ENCODE assay signal across 1 cellular context in genomic region chr7:44215531-44215930, GRCh38.
TF ChIP-seq lines count a peak whose summit lies in the region.

No MANE protein-coding gene starts in this region.

TF ChIP-seq in WTC11, 78 proteins besides CTCF, POLR2A, EP300 and RAD21 (continued from another document):
- TF ChIP-seq, protein P1, sequence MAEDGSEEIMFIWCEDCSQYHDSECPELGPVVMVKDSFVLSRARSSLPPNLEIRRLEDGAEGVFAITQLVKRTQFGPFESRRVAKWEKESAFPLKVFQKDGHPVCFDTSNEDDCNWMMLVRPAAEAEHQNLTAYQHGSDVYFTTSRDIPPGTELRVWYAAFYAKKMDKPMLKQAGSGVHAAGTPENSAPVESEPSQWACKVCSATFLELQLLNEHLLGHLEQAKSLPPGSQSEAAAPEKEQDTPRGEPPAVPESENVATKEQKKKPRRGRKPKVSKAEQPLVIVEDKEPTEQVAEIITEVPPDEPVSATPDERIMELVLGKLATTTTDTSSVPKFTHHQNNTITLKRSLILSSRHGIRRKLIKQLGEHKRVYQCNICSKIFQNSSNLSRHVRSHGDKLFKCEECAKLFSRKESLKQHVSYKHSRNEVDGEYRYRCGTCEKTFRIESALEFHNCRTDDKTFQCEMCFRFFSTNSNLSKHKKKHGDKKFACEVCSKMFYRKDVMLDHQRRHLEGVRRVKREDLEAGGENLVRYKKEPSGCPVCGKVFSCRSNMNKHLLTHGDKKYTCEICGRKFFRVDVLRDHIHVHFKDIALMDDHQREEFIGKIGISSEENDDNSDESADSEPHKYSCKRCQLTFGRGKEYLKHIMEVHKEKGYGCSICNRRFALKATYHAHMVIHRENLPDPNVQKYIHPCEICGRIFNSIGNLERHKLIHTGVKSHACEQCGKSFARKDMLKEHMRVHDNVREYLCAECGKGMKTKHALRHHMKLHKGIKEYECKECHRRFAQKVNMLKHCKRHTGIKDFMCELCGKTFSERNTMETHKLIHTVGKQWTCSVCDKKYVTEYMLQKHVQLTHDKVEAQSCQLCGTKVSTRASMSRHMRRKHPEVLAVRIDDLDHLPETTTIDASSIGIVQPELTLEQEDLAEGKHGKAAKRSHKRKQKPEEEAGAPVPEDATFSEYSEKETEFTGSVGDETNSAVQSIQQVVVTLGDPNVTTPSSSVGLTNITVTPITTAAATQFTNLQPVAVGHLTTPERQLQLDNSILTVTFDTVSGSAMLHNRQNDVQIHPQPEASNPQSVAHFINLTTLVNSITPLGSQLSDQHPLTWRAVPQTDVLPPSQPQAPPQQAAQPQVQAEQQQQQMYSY (CRISPR knock-in tag; IDR thresholded peaks at IDR 0.05): no peak
- TF ChIP-seq ZBTB43 (CRISPR knock-in tag; IDR thresholded peaks at IDR 0.05) (no peak), NFYB (CRISPR knock-in tag; conservative IDR thresholded peaks at IDR 0.05; ENCODE audit: low read depth) (no peak), SMAD3 (CRISPR knock-in tag; IDR thresholded peaks at IDR 0.05; ENCODE audit: borderline replicate concordance) (no peak)
TF ChIP-seq in WTC11: peak in this region for 0.
